In the genomic region with DNA sequence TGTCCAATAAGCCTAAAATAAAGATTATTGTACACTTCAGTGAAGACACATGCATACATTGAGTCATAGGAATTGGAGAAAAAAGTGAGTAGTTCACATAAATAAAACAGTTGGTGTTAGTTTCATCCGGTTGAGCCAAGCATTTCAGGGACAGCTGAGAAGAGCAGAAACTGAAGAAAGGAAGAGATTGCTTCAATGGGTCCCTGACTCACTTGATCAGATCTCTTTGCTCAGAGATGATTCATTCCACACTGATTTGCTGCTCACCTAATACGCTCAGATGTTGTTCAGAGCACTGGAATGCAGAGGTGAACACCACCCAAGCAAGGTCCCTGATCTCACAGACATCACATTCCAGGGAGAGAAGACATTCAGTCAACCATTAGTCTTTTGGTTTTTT, we compare ENCODE assay signal across 13 cellular contexts.
A peak's percentile ranks its signal among the peaks of the same experiment; 100 is the strongest.
DNase-seq lines count a peak whose midpoint lies in the region; ATAC-seq and TF ChIP-seq lines count a peak whose summit lies in the region.
"Had no signal": no experiment of that assay in that cellular context is flagged by ENCODE, and none has a peak within 500 bp of the region (broad histone marks: within the 10 kb centered on the region; RNA-seq: fewer than 3 reads in every experiment).

No MANE protein-coding gene starts in this region.

- DNase-seq in EL (peak; percentile 99), Panc1 (ENCODE audit: low read depth, low spot score) (peak; percentile 92), omental fat pad (ENCODE audit: low spot score) (no peak), progenitor cell of endocrine pancreas (ENCODE audit: low spot score, unreplicated experiment) (no peak), GM13977 (ENCODE audit: low spot score) (no peak), SK-N-DZ (ENCODE audit: low spot score) (no peak)
- no peak for DNase-seq in CD4-positive, alpha-beta T cell
- DNase-seq: activated CD4-positive, alpha-beta T cell treated with anti-CD3 and anti-CD28 coated beads, Interleukin-2, amount 10 ng/mL, durations not matched to agents 24 days and 14 days; activated naive CD8-positive, alpha-beta T cell treated with anti-CD3 and anti-CD28 coated beads, Interleukin-2, amount 50 U/mL, for 24 hours; head of caudate nucleus; NCI-H1417 treated with DMSO at 0.1 percent for 48 hours had no signal

- H3K36me3 Mint-ChIP-seq in progenitor cell of endocrine pancreas (ENCODE audit: insufficient read depth), result no peaks in the 10 kb centered on the region
- H3K36me3 Mint-ChIP-seq in CD4-positive, alpha-beta T cell (ENCODE audit: low read depth), result no peaks in the 10 kb centered on the region

- peak overlapping the region; percentile 48 for H3K27ac ChIP-seq in Panc1 (ENCODE audit: low read length)
- no peak overlapping the region for H3K27ac ChIP-seq in CD4-positive, alpha-beta T cell (ENCODE audit: low read depth, low read length)

- no peaks in the 10 kb centered on the region for H3K36me3 ChIP-seq in Panc1 (ENCODE audit: control insufficient read depth, insufficient read depth, low read length)

- in situ Hi-C loops in Panc1 (cut with HindIII; ENCODE audit: low pct_unique_long_range_greater_than_20kb, low sequenced_read_pairs), result no loop called here
- in situ Hi-C loops in GM13977 (cut with MboI; ENCODE audit: low pct_unique_long_range_greater_than_20kb, low sequenced_read_pairs, unreplicated experiment), result no loop called here

- H3K27me3 Mint-ChIP-seq in progenitor cell of endocrine pancreas, result no peaks in the 10 kb centered on the region
- no peaks in the 10 kb centered on the region for H3K27me3 Mint-ChIP-seq in CD4-positive, alpha-beta T cell
- H3K27me3 Mint-ChIP-seq: activated CD4-positive, alpha-beta T cell treated with anti-CD3 and anti-CD28 coated beads, Interleukin-2, amount 10 ng/mL, durations not matched to agents 24 days and 14 days; activated naive CD8-positive, alpha-beta T cell treated with anti-CD3 and anti-CD28 coated beads, Interleukin-2, amount 50 U/mL, for 24 hours had no signal

- 0 out of 2 replicates have a peak, but pooled peaks cover 4% of the 10 kb centered on the region for H3K4me1 ChIP-seq in Panc1 (ENCODE audit: control insufficient read depth, insufficient read depth, low read length)

- H3K4me3 Mint-ChIP-seq in progenitor cell of endocrine pancreas (ENCODE audit: low read depth), result no peak overlapping the region
- no peak overlapping the region for H3K4me3 Mint-ChIP-seq in CD4-positive, alpha-beta T cell
- H3K4me3 Mint-ChIP-seq: activated CD4-positive, alpha-beta T cell treated with anti-CD3 and anti-CD28 coated beads, Interleukin-2, amount 10 ng/mL, durations not matched to agents 24 days and 14 days; activated naive CD8-positive, alpha-beta T cell treated with anti-CD3 and anti-CD28 coated beads, Interleukin-2, amount 50 U/mL, for 24 hours; neural crest cell had no signal

- BruUV-seq in Panc1 (replicated peaks; lab: Mats Ljungman, UMichigan), result no TSS peak

- ATAC-seq in Panc1 (peak; percentile 96), esophagus mucosa (peak; percentile 98), omental fat pad (ENCODE audit: low FRiP score) (peak; percentile 81)
- ATAC-seq in CD4-positive, alpha-beta T cell (ENCODE audit: poor library complexity), result no peak
- ATAC-seq: activated naive CD8-positive, alpha-beta T cell treated with anti-CD3 and anti-CD28 coated beads, Interleukin-2, amount 50 U/mL, for 24 hours had no signal

- CTCF ChIA-PET in Panc1 (lab: Charles Lee), result no interaction called here
- CTCF ChIA-PET in CD4-positive, alpha-beta T cell (lab: Charles Lee), result no interaction called here

- H3K4me1 Mint-ChIP-seq in progenitor cell of endocrine pancreas (ENCODE audit: low read depth), result no peaks in the 10 kb centered on the region
- H3K4me1 Mint-ChIP-seq in CD4-positive, alpha-beta T cell (ENCODE audit: low read depth), result no peaks in the 10 kb centered on the region
- H3K4me1 Mint-ChIP-seq: activated CD4-positive, alpha-beta T cell treated with anti-CD3 and anti-CD28 coated beads, Interleukin-2, amount 10 ng/mL, durations not matched to agents 24 days and 14 days; activated naive CD8-positive, alpha-beta T cell treated with anti-CD3 and anti-CD28 coated beads, Interleukin-2, amount 50 U/mL, for 24 hours had no signal

- H3K27me3 ChIP-seq in Panc1 (ENCODE audit: control insufficient read depth, insufficient read depth, low read length), result no peaks in the 10 kb centered on the region
- H3K27me3 ChIP-seq in CD4-positive, alpha-beta T cell (ENCODE audit: control insufficient read depth, insufficient read depth, low read length), result no peaks in the 10 kb centered on the region

- no peak overlapping the region for H3K4me3 ChIP-seq in Panc1 (ENCODE audit: low read depth in 2 of 2, low read length in 2 of 2)

- intact Hi-C loops in Panc1 (cut with micrococcal nuclease; ENCODE audit: unreplicated experiment), result no loop called here
- intact Hi-C loops in CD4-positive, alpha-beta T cell (cut with DNase I, micrococcal nuclease), result no loop called here

- no peak overlapping the region for H3K27ac Mint-ChIP-seq in progenitor cell of endocrine pancreas
- H3K27ac Mint-ChIP-seq in CD4-positive, alpha-beta T cell, result no peak overlapping the region
- H3K27ac Mint-ChIP-seq: activated CD4-positive, alpha-beta T cell treated with anti-CD3 and anti-CD28 coated beads, Interleukin-2, amount 10 ng/mL, durations not matched to agents 24 days and 14 days; activated naive CD8-positive, alpha-beta T cell treated with anti-CD3 and anti-CD28 coated beads, Interleukin-2, amount 50 U/mL, for 24 hours had no signal

- no peak for TF ChIP-seq CTCF in Panc1 (IDR thresholded peaks at IDR 0.05)
- no peak for TF ChIP-seq CTCF in omental fat pad (IDR thresholded peaks at IDR 0.05)
- no peak for TF ChIP-seq CTCF in progenitor cell of endocrine pancreas (IDR thresholded peaks at IDR 0.05; ENCODE audit: unreplicated experiment)
- TF ChIP-seq CTCF in GM13977 (IDR thresholded peaks at IDR 0.05; ENCODE audit: extremely low read depth, insufficient read depth, missing control alignments), result no peak
- TF ChIP-seq CTCF in CD4-positive, alpha-beta T cell (IDR thresholded peaks at IDR 0.05), result no peak

- H3K9me3 Mint-ChIP-seq in progenitor cell of endocrine pancreas (ENCODE audit: low read depth), result no peaks in the 10 kb centered on the region
- no peaks in the 10 kb centered on the region for H3K9me3 Mint-ChIP-seq in CD4-positive, alpha-beta T cell
- H3K9me3 Mint-ChIP-seq: activated CD4-positive, alpha-beta T cell treated with anti-CD3 and anti-CD28 coated beads, Interleukin-2, amount 10 ng/mL, durations not matched to agents 24 days and 14 days; activated naive CD8-positive, alpha-beta T cell treated with anti-CD3 and anti-CD28 coated beads, Interleukin-2, amount 50 U/mL, for 24 hours; neural crest cell had no signal

- POLR2A ChIA-PET in Panc1 (lab: Charles Lee), result no interaction called here
- POLR2A ChIA-PET in CD4-positive, alpha-beta T cell (lab: Charles Lee), result no interaction called here

- H3K9me3 ChIP-seq in Panc1 (ENCODE audit: control insufficient read depth, insufficient read depth, low read depth, low read length), result no peaks in the 10 kb centered on the region
- H3K9me3 ChIP-seq in CD4-positive, alpha-beta T cell (ENCODE audit: control insufficient read depth, low read length), result no peaks in the 10 kb centered on the region

Comparison
In these comparisons a context has a peak if more than half of its experiments do, and no peak if none do; other contexts are left out.
1. DNase-seq: peak in EL (single experiment) and Panc1 (single experiment); none in omental fat pad (single experiment), progenitor cell of endocrine pancreas (single experiment), GM13977 (single experiment), CD4-positive, alpha-beta T cell (0 of 10) and SK-N-DZ (single experiment).